In genomic region chr9:14348241-14349140, GRCh38 we compare ENCODE assay signal across 9 cellular contexts. TPM values are rescaled to one million over a fixed set of nuclear protein-coding genes. Genes with fewer than 3 reads are reported as not detected.
A peak's percentile ranks its signal among the peaks of the same experiment; 100 is the strongest.
DNase-seq lines count a peak whose midpoint lies in the region; ATAC-seq and TF ChIP-seq lines count a peak whose summit lies in the region.
"Had no signal": no experiment of that assay in that cellular context is flagged by ENCODE, and none has a peak within 500 bp of the region (broad histone marks: within the 10 kb centered on the region; RNA-seq: fewer than 3 reads in every experiment).

No MANE protein-coding gene starts in this region.

- intact Hi-C loops in breast epithelium (cut with DNase I; ENCODE audit: low total_unique reads), result loop anchor here (10.0 kb wide), 1 partner anchor 914 kb away; no protein-coding TSS in a partner anchor
- intact Hi-C loops in gastrocnemius medialis (cut with DNase I; ENCODE audit: low total_unique reads), result loop anchor here (2.0 to 5.0 kb wide), 2 partner anchors 36 to 318 kb away; partner anchors contain the start of gene NFIB

- TF ChIP-seq CTCF in breast epithelium (IDR thresholded peaks at IDR 0.05) (no peak), gastrocnemius medialis (IDR thresholded peaks at IDR 0.05 in 4 of 5, conservative IDR thresholded peaks at IDR 0.05 in 1 of 5) (no peak)

- no peak overlapping the region for H3K9ac ChIP-seq in HUES48 (ENCODE audit: low read depth, low read length)
- H3K9ac ChIP-seq in iPS-18a (ENCODE audit: low read length), result peak overlapping the region; percentile 48

- H3K27ac ChIP-seq in HUES48 (ENCODE audit: low read depth, low read length), result no peak overlapping the region
- H3K27ac ChIP-seq in breast epithelium, result peak overlapping the region; percentile 92 to 95
- H3K27ac ChIP-seq in iPS-18a (ENCODE audit: low read length), result no peak overlapping the region
- H3K27ac ChIP-seq in gastrocnemius medialis, result peak overlapping the region; percentile 84 to 90 (median 87)
- H3K27ac ChIP-seq: neutrophil had no signal

- DNase-seq in breast epithelium (ENCODE audit: low spot score in 2 of 2), result no peak
- DNase-seq in gastrocnemius medialis, result peak in 1 of 2 donors; percentile 35
- DNase-seq in NCI-H1436 (lab: John Stamatoyannopoulos, UW), result no peak
- DNase-seq in stimulated activated CD8-positive, alpha-beta memory T cell treated with anti-CD3 and anti-CD28 coated beads, Interleukin-4, amount 100 ng/mL, for 48 hours, result no peak

- H3K4me1 ChIP-seq in HUES48 (ENCODE audit: control insufficient read depth, insufficient read depth, low read length), result peaks cover 54% of the 10 kb centered on the region
- no peaks in the 10 kb centered on the region for H3K4me1 ChIP-seq in breast epithelium
- peaks cover 51% of the 10 kb centered on the region for H3K4me1 ChIP-seq in iPS-18a (ENCODE audit: control insufficient read depth, low read depth, low read length)
- peaks cover 26 to 41% of the 10 kb centered on the region in 2 donors for H3K4me1 ChIP-seq in gastrocnemius medialis

- H3K4me3 ChIP-seq in HUES48 (ENCODE audit: low read depth, low read length) (peak overlapping the region; percentile 74), breast epithelium (peak overlapping the region; percentile 55 to 70 (median 55)), iPS-18a (ENCODE audit: low read length) (peak overlapping the region; percentile 71), gastrocnemius medialis (peak overlapping the region; percentile 65 to 78 (median 70))

- in situ Hi-C loops in gastrocnemius medialis (cut with MboI; ENCODE audit: low sequenced_read_pairs in 4 of 4), result loop anchor here in 2 of 4 donors (25.0 kb wide), 2 partner anchors 89 to 636 kb away; no protein-coding TSS in a partner anchor

- H3K36me3 ChIP-seq in HUES48 (ENCODE audit: control insufficient read depth, insufficient read depth, low read length), result no peaks in the 10 kb centered on the region
- H3K36me3 ChIP-seq in breast epithelium, result no peaks in the 10 kb centered on the region
- H3K36me3 ChIP-seq in iPS-18a (ENCODE audit: control insufficient read depth, low read depth, low read length), result no peaks in the 10 kb centered on the region
- H3K36me3 ChIP-seq in gastrocnemius medialis, result no peaks in the 10 kb centered on the region
- H3K36me3 ChIP-seq: neutrophil had no signal

- H3K9me3 ChIP-seq in HUES48 (ENCODE audit: control insufficient read depth, insufficient read depth, low read length) (no peaks in the 10 kb centered on the region), breast epithelium (no peaks in the 10 kb centered on the region), iPS-18a (ENCODE audit: control insufficient read depth, low read depth, low read length) (no peaks in the 10 kb centered on the region), gastrocnemius medialis (no peaks in the 10 kb centered on the region)
- H3K9me3 ChIP-seq: neutrophil had no signal

- TF ChIP-seq POLR2A in breast epithelium (IDR thresholded peaks at IDR 0.05), result no peak
- peak; percentile 7 for TF ChIP-seq POLR2A in gastrocnemius medialis (IDR thresholded peaks at IDR 0.05)

- H3K27me3 ChIP-seq in HUES48 (ENCODE audit: control insufficient read depth, insufficient read depth, low read length), result peaks cover 99% of the 10 kb centered on the region
- H3K27me3 ChIP-seq in breast epithelium, result peaks cover 0 to 34% of the 10 kb centered on the region in 2 donors
- peaks cover 99% of the 10 kb centered on the region for H3K27me3 ChIP-seq in iPS-18a (ENCODE audit: control insufficient read depth, insufficient read depth, low read length)
- H3K27me3 ChIP-seq in gastrocnemius medialis, result no peaks in the 10 kb centered on the region

- ATAC-seq in gastrocnemius medialis (peak; percentile 10 to 16), HG03039 (IDR thresholded peaks at IDR 0.05; ENCODE audit: unreplicated experiment) (no peak), GM18858 (IDR thresholded peaks at IDR 0.05; ENCODE audit: unreplicated experiment) (no peak)

RNA-seq across cellular contexts. Expression of gene NFIB, which starts 34.5 kb away (rescaled TPM):
- total RNA-seq in breast epithelium (100 to 1,000 TPM in 2 of 3 donors, 10 to 100 TPM in 1; 95.2 to 237 (median 105) TPM), gastrocnemius medialis (10 to 100 TPM; 24.0 to 40.9 (median 30.6) TPM)

Comparison
In these comparisons a context has a peak if more than half of its experiments do, and no peak if none do; other contexts are left out.
1. H3K27ac ChIP-seq: peak in breast epithelium (2 of 2) and gastrocnemius medialis (4 of 4); none in HUES48 (single experiment) and iPS-18a (single experiment).
2. ATAC-seq: peak in gastrocnemius medialis (2 of 2); none in HG03039 (single experiment) and GM18858 (single experiment).
3. Peak in every context shown above with its lines, with median percentiles within 50 percentile points of each other: H3K4me3 ChIP-seq.